In genomic region chr4:183099537-183100297, GRCh38 we compare ENCODE assay signal across 1 cellular context.
TF ChIP-seq lines count a peak whose summit lies in the region.

No MANE protein-coding gene starts in this region.

TF ChIP-seq in HepG2, 621 proteins besides CTCF, POLR2A, EP300 and RAD21 (continued from another document and continues in another):
- TF ChIP-seq, protein P1, sequence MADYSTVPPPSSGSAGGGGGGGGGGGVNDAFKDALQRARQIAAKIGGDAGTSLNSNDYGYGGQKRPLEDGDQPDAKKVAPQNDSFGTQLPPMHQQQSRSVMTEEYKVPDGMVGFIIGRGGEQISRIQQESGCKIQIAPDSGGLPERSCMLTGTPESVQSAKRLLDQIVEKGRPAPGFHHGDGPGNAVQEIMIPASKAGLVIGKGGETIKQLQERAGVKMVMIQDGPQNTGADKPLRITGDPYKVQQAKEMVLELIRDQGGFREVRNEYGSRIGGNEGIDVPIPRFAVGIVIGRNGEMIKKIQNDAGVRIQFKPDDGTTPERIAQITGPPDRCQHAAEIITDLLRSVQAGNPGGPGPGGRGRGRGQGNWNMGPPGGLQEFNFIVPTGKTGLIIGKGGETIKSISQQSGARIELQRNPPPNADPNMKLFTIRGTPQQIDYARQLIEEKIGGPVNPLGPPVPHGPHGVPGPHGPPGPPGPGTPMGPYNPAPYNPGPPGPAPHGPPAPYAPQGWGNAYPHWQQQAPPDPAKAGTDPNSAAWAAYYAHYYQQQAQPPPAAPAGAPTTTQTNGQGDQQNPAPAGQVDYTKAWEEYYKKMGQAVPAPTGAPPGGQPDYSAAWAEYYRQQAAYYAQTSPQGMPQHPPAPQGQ (CRISPR knock-in tag; IDR thresholded peaks at IDR 0.05; ENCODE audit: borderline replicate concordance), result no peak
- TF ChIP-seq POLR2AphosphoS2 (IDR thresholded peaks at IDR 0.05; ENCODE audit: low read depth, low read length) (no peak), ZMYM4 (CRISPR knock-in tag; IDR thresholded peaks at IDR 0.05) (peak; percentile 22; the same call in 1 of the 2 replicates), ZNF619 (CRISPR knock-in tag; IDR thresholded peaks at IDR 0.05) (no peak), ZNF652 (CRISPR knock-in tag; IDR thresholded peaks at IDR 0.05; ENCODE audit: borderline replicate concordance, low read depth) (no peak), ZNF318 (CRISPR knock-in tag; IDR thresholded peaks at IDR 0.05) (no peak), CBFB (CRISPR knock-in tag; IDR thresholded peaks at IDR 0.05) (no peak), CBX5 (CRISPR knock-in tag; IDR thresholded peaks at IDR 0.05; ENCODE audit: borderline replicate concordance) (no peak), ZBTB1 (CRISPR knock-in tag; IDR thresholded peaks at IDR 0.05; ENCODE audit: borderline replicate concordance) (no peak), ZNF747 (CRISPR knock-in tag; IDR thresholded peaks at IDR 0.05; ENCODE audit: borderline replicate concordance) (no peak), POLR2AphosphoS5 (IDR thresholded peaks at IDR 0.05; ENCODE audit: low read depth, low read length) (no peak), ZNF282 (IDR thresholded peaks at IDR 0.05; ENCODE audit: partially characterized antibody) (no peak), ZBTB42 (CRISPR knock-in tag; IDR thresholded peaks at IDR 0.05) (no peak), ZNF878 (CRISPR knock-in tag; IDR thresholded peaks at IDR 0.05) (no peak), ZIK1 (CRISPR knock-in tag; IDR thresholded peaks at IDR 0.05; ENCODE audit: borderline replicate concordance, low read depth) (0 out of 2 replicates have a peak, but pooled peaks have one; percentile 33), ZNF563 (CRISPR knock-in tag; IDR thresholded peaks at IDR 0.05) (0 out of 2 replicates have a peak, but pooled peaks have one; percentile 26), ZNF772 (CRISPR knock-in tag; IDR thresholded peaks at IDR 0.05) (no peak), UBTF (CRISPR knock-in tag; IDR thresholded peaks at IDR 0.05) (peak; percentile 55), PCBP1 (IDR thresholded peaks at IDR 0.05; ENCODE audit: borderline replicate concordance, low read depth, low read length) (no peak), ZNF484 (CRISPR knock-in tag; IDR thresholded peaks at IDR 0.05; ENCODE audit: borderline replicate concordance, low read depth) (no peak), CREB1 (IDR thresholded peaks at IDR 0.05) (no peak), CREB1 (CRISPR knock-in tag; IDR thresholded peaks at IDR 0.05) (no peak), TAF1 (CRISPR knock-in tag; IDR thresholded peaks at IDR 0.05) (peak; percentile 44; the same call in 1 of the 2 replicates), PAX8 (CRISPR knock-in tag; IDR thresholded peaks at IDR 0.05; ENCODE audit: borderline replicate concordance) (no peak), ZNF605 (CRISPR knock-in tag; IDR thresholded peaks at IDR 0.05) (no peak), ZNF570 (CRISPR knock-in tag; IDR thresholded peaks at IDR 0.05; ENCODE audit: borderline replicate concordance) (no peak), ZNF614 (CRISPR knock-in tag; IDR thresholded peaks at IDR 0.05; ENCODE audit: borderline replicate concordance) (no peak), MIXL1 (CRISPR knock-in tag; IDR thresholded peaks at IDR 0.05) (no peak), SPEN (CRISPR knock-in tag; IDR thresholded peaks at IDR 0.05; ENCODE audit: low read depth) (peak; percentile 54; the same call in 1 of the 2 replicates), FOXK1 (CRISPR knock-in tag; IDR thresholded peaks at IDR 0.05; ENCODE audit: borderline replicate concordance, low read depth) (no peak), ZNF616 (CRISPR knock-in tag; IDR thresholded peaks at IDR 0.05; ENCODE audit: low read depth) (no peak; the same call in 1 of the 2 replicates), ZBTB33 (CRISPR knock-in tag; IDR thresholded peaks at IDR 0.05) (no peak), ZFP1 (CRISPR knock-in tag; IDR thresholded peaks at IDR 0.05) (no peak), ZSCAN25 (CRISPR knock-in tag; IDR thresholded peaks at IDR 0.05) (no peak), ZNF761 (CRISPR knock-in tag; conservative IDR thresholded peaks at IDR 0.05) (no peak), GTF3A (CRISPR knock-in tag; conservative IDR thresholded peaks at IDR 0.05) (no peak)
- TF ChIP-seq, protein P2, sequence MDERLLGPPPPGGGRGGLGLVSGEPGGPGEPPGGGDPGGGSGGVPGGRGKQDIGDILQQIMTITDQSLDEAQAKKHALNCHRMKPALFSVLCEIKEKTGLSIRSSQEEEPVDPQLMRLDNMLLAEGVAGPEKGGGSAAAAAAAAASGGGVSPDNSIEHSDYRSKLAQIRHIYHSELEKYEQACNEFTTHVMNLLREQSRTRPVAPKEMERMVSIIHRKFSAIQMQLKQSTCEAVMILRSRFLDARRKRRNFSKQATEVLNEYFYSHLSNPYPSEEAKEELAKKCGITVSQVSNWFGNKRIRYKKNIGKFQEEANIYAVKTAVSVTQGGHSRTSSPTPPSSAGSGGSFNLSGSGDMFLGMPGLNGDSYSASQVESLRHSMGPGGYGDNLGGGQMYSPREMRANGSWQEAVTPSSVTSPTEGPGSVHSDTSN (CRISPR knock-in tag; IDR thresholded peaks at IDR 0.05), result no peak
- TF ChIP-seq, protein P3, sequence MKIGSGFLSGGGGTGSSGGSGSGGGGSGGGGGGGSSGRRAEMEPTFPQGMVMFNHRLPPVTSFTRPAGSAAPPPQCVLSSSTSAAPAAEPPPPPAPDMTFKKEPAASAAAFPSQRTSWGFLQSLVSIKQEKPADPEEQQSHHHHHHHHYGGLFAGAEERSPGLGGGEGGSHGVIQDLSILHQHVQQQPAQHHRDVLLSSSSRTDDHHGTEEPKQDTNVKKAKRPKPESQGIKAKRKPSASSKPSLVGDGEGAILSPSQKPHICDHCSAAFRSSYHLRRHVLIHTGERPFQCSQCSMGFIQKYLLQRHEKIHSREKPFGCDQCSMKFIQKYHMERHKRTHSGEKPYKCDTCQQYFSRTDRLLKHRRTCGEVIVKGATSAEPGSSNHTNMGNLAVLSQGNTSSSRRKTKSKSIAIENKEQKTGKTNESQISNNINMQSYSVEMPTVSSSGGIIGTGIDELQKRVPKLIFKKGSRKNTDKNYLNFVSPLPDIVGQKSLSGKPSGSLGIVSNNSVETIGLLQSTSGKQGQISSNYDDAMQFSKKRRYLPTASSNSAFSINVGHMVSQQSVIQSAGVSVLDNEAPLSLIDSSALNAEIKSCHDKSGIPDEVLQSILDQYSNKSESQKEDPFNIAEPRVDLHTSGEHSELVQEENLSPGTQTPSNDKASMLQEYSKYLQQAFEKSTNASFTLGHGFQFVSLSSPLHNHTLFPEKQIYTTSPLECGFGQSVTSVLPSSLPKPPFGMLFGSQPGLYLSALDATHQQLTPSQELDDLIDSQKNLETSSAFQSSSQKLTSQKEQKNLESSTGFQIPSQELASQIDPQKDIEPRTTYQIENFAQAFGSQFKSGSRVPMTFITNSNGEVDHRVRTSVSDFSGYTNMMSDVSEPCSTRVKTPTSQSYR (CRISPR knock-in tag; IDR thresholded peaks at IDR 0.05; ENCODE audit: borderline replicate concordance), result no peak
- TF ChIP-seq, protein P4, sequence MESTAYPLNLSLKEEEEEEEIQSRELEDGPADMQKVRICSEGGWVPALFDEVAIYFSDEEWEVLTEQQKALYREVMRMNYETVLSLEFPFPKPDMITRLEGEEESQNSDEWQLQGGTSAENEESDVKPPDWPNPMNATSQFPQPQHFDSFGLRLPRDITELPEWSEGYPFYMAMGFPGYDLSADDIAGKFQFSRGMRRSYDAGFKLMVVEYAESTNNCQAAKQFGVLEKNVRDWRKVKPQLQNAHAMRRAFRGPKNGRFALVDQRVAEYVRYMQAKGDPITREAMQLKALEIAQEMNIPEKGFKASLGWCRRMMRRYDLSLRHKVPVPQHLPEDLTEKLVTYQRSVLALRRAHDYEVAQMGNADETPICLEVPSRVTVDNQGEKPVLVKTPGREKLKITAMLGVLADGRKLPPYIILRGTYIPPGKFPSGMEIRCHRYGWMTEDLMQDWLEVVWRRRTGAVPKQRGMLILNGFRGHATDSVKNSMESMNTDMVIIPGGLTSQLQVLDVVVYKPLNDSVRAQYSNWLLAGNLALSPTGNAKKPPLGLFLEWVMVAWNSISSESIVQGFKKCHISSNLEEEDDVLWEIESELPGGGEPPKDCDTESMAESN (CRISPR knock-in tag; conservative IDR thresholded peaks at IDR 0.05), result peak; percentile 59; the same call in 1 of the 2 replicates
- TF ChIP-seq, protein P5, sequence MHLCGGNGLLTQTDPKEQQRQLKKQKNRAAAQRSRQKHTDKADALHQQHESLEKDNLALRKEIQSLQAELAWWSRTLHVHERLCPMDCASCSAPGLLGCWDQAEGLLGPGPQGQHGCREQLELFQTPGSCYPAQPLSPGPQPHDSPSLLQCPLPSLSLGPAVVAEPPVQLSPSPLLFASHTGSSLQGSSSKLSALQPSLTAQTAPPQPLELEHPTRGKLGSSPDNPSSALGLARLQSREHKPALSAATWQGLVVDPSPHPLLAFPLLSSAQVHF (CRISPR knock-in tag; IDR thresholded peaks at IDR 0.05), result no peak
